ENCODE assay signal across 8 cellular contexts in the genomic region with DNA sequence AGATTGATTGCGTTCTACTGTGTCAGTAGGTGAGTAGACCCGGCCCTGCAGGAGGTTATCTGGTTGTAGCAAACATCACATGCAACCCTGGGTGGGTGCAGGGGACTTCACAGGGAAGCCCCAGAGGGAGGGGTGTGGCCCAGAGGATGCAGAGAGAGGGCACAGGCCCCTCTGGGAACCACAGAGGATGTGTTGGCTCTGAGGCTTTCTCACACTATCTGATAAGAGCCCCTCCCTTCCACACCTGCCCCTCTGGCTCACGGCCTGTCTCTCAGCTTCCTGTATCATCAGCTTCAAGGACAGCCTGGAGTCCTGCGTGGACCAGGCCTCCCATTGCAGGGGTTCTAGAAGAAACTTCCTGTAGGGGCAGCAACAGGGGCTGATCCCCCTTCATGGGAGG.
A peak's percentile ranks its signal among the peaks of the same experiment; 100 is the strongest.
DNase-seq lines count a peak whose midpoint lies in the region; ATAC-seq and TF ChIP-seq lines count a peak whose summit lies in the region.

No MANE protein-coding gene starts in this region.

- peaks cover 11% of the 10 kb centered on the region for H3K36me3 Mint-ChIP-seq in activated T-helper 2 cell treated with anti-CD3 and anti-CD28 coated beads, Interferon-gamma antibody, Interleukin-2, Interleukin-4, amounts not matched to agents 10 μg/mL and 5 μg/mL and 100 μg/mL, durations not matched to agents 14 hours and 24 hours and 36 hours (ENCODE audit: low read depth)

- intact Hi-C loops in activated T-helper 2 cell treated with anti-CD3 and anti-CD28 coated beads, Interferon-gamma antibody, Interleukin-2, Interleukin-4, amounts not matched to agents 10 μg/mL and 5 μg/mL and 100 μg/mL, durations not matched to agents 14 hours and 24 hours and 36 hours (cut with micrococcal nuclease) = loop anchor here (2.0 kb wide), 2 partner anchors 35 to 61 kb away; no protein-coding TSS in a partner anchor
- intact Hi-C loops in esophagus muscularis mucosa (cut with DNase I) = no loop called here
- intact Hi-C loops in OCI-LY7 (cut with micrococcal nuclease; ENCODE audit: unreplicated experiment) = no loop called here

- POLR2A ChIA-PET in OCI-LY7 (lab: Charles Lee) = interaction anchor here (0.5 kb wide), 1 partner anchor 18 kb away, joined by 3 read pairs; no protein-coding TSS in a partner anchor

- H4K20me1 ChIP-seq in OCI-LY7 (ENCODE audit: insufficient read depth, low read length) = no peaks in the 10 kb centered on the region

- ATAC-seq in GM19395 (IDR thresholded peaks at IDR 0.05; ENCODE audit: unreplicated experiment) = peak; percentile 90
- ATAC-seq in HG03565 (IDR thresholded peaks at IDR 0.05; ENCODE audit: unreplicated experiment) = peak; percentile 73

- H3K27ac ChIP-seq in esophagus muscularis mucosa (replicated peaks in 1 of 4) = no peak overlapping the region
- H3K27ac ChIP-seq in OCI-LY7 (ENCODE audit: low read depth, low read length, poor library complexity, severe bottlenecking) = no peak overlapping the region

- peaks cover 28% of the 10 kb centered on the region for H3K4me1 Mint-ChIP-seq in activated T-helper 2 cell treated with anti-CD3 and anti-CD28 coated beads, Interferon-gamma antibody, Interleukin-2, Interleukin-4, amounts not matched to agents 10 μg/mL and 5 μg/mL and 100 μg/mL, durations not matched to agents 14 hours and 24 hours and 36 hours (ENCODE audit: low read depth)

- no peak overlapping the region for H2AFZ ChIP-seq in OCI-LY7 (ENCODE audit: low read length)

- CTCF ChIA-PET in OCI-LY7 (lab: Charles Lee; ENCODE audit: unreplicated experiment) = no interaction called here

- TF ChIP-seq POLR2A in esophagus muscularis mucosa (IDR thresholded peaks at IDR 0.05; ENCODE audit: low read depth) = no peak

- H3K27me3 ChIP-seq in esophagus muscularis mucosa = no peaks in the 10 kb centered on the region

- H3K27ac Mint-ChIP-seq in activated T-helper 2 cell treated with anti-CD3 and anti-CD28 coated beads, Interferon-gamma antibody, Interleukin-2, Interleukin-4, amounts not matched to agents 10 μg/mL and 5 μg/mL and 100 μg/mL, durations not matched to agents 14 hours and 24 hours and 36 hours = no peak overlapping the region

- WGBS in esophagus muscularis mucosa = 59% methylated on average over 4 of the region's 4 CpGs

- no TSS peak for BruUV-seq in OCI-LY7 (replicated peaks; lab: Mats Ljungman, UMichigan)

- peaks cover 9% of the 10 kb centered on the region for H3K9me3 Mint-ChIP-seq in activated T-helper 2 cell treated with anti-CD3 and anti-CD28 coated beads, Interferon-gamma antibody, Interleukin-2, Interleukin-4, amounts not matched to agents 10 μg/mL and 5 μg/mL and 100 μg/mL, durations not matched to agents 14 hours and 24 hours and 36 hours

- no peak overlapping the region for H3K4me3 Mint-ChIP-seq in activated T-helper 2 cell treated with anti-CD3 and anti-CD28 coated beads, Interferon-gamma antibody, Interleukin-2, Interleukin-4, amounts not matched to agents 10 μg/mL and 5 μg/mL and 100 μg/mL, durations not matched to agents 14 hours and 24 hours and 36 hours (ENCODE audit: low read depth)

- no peaks in the 10 kb centered on the region for H3K79me2 ChIP-seq in OCI-LY7 (ENCODE audit: insufficient read depth, low read depth, low read length)

- TF ChIP-seq EP300 in esophagus muscularis mucosa (IDR thresholded peaks at IDR 0.05) = no peak

- H3K4me2 ChIP-seq in OCI-LY7 (ENCODE audit: low read length) = no peak overlapping the region

- DNase-seq in activated T-helper 2 cell treated with anti-CD3 and anti-CD28 coated beads, Interferon-gamma antibody, Interleukin-2, Interleukin-4, amounts not matched to agents 10 μg/mL and 5 μg/mL and 100 μg/mL, durations not matched to agents 14 hours and 24 hours and 36 hours (ENCODE audit: low spot score) = peak; percentile 75
- DNase-seq in stimulated activated CD8-positive, alpha-beta memory T cell treated with anti-CD3 and anti-CD28 coated beads, Interleukin-2, amount 100 ng/mL, for 48 hours (ENCODE audit: low read depth in 2 of 2) = peak; percentile 48 to 50
- DNase-seq in esophagus muscularis mucosa (ENCODE audit: extremely low spot score) = no peak
- DNase-seq in OCI-LY7 (ENCODE audit: low spot score) = no peak
- no peak for DNase-seq in NCI-H2196 (lab: John Stamatoyannopoulos, UW; ENCODE audit: unreplicated experiment)
- DNase-seq in HuH-7 (ENCODE audit: low spot score) = no peak

- no peaks in the 10 kb centered on the region for H3K9me2 ChIP-seq in OCI-LY7 (ENCODE audit: insufficient read depth, low read length)

- peaks cover 0 to 16% (median under 1%) of the 10 kb centered on the region in 4 donors for H3K4me1 ChIP-seq in esophagus muscularis mucosa
- H3K4me1 ChIP-seq in OCI-LY7 (ENCODE audit: insufficient read depth, low read length, poor library complexity, severe bottlenecking) = no peaks in the 10 kb centered on the region

- H3K4me3 ChIP-seq in esophagus muscularis mucosa (no peak overlapping the region), OCI-LY7 (ENCODE audit: low read depth, low read length, poor library complexity, severe bottlenecking) (no peak overlapping the region)

- no peaks in the 10 kb centered on the region for H3K27me3 Mint-ChIP-seq in activated T-helper 2 cell treated with anti-CD3 and anti-CD28 coated beads, Interferon-gamma antibody, Interleukin-2, Interleukin-4, amounts not matched to agents 10 μg/mL and 5 μg/mL and 100 μg/mL, durations not matched to agents 14 hours and 24 hours and 36 hours (ENCODE audit: low read depth)

- H3K9me3 ChIP-seq in esophagus muscularis mucosa (no peaks in the 10 kb centered on the region), OCI-LY7 (ENCODE audit: low read length) (no peaks in the 10 kb centered on the region)

- TF ChIP-seq CTCF in esophagus muscularis mucosa (IDR thresholded peaks at IDR 0.05) = no peak
- TF ChIP-seq CTCF in OCI-LY7 (conservative IDR thresholded peaks at IDR 0.05; ENCODE audit: low read length) = no peak

- peaks cover 0 to 11% (median 2%) of the 10 kb centered on the region in 4 donors for H3K36me3 ChIP-seq in esophagus muscularis mucosa
- H3K36me3 ChIP-seq in OCI-LY7 (ENCODE audit: insufficient read depth, low read length) = no peaks in the 10 kb centered on the region

Comparison
In these comparisons a context has a peak if more than half of its experiments do, and no peak if none do; other contexts are left out.
1. DNase-seq: peak in activated T-helper 2 cell treated with anti-CD3 and anti-CD28 coated beads, Interferon-gamma antibody, Interleukin-2, Interleukin-4, amounts not matched to agents 10 μg/mL and 5 μg/mL and 100 μg/mL, durations not matched to agents 14 hours and 24 hours and 36 hours (single experiment) and stimulated activated CD8-positive, alpha-beta memory T cell treated with anti-CD3 and anti-CD28 coated beads, Interleukin-2, amount 100 ng/mL, for 48 hours (2 of 2); none in esophagus muscularis mucosa (single experiment), OCI-LY7 (single experiment), NCI-H2196 (single experiment) and HuH-7 (single experiment).